Comparison of ENCODE assay signal across 8 cellular contexts in the genomic region with DNA sequence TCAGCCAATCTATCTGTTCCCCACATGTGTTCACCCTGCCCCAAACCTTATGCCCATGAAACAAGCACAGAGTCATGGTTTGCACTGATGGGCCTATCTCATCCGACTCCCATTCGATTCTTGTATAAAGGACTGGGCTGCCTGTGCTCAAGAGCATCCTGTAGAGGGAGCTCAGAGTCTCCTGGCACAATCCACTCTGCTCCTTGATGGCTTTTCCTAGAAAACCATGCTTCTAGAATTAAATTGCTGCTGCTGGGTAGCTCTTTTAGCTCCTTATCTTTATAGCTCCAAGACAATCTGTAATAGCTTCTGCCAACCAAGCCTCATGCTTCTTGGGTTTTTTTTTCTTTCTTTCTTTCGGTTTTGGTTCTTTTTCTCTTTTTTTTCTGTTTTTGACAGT. TPM values are rescaled to one million over a fixed set of nuclear protein-coding genes. Genes with fewer than 3 reads are reported as not detected.
A peak's percentile ranks its signal among the peaks of the same experiment; 100 is the strongest.
DNase-seq lines count a peak whose midpoint lies in the region; ATAC-seq, FAIRE-seq and TF ChIP-seq lines count a peak whose summit lies in the region.

No MANE protein-coding gene starts in this region.

- H3K27me3 ChIP-seq in RWPE2 (ENCODE audit: insufficient read depth, poor library complexity, severe bottlenecking), result no peaks in the 10 kb centered on the region
- no peaks in the 10 kb centered on the region for H3K27me3 ChIP-seq in CD4-positive, alpha-beta T cell (ENCODE audit: control insufficient read depth, insufficient read depth, low read length)

- H3K27ac Mint-ChIP-seq in CD4-positive, alpha-beta T cell, result no peak overlapping the region
- peak overlapping the region in 1 of 2 donors; percentile 60 for H3K27ac Mint-ChIP-seq in stimulated activated naive CD8-positive, alpha-beta T cell treated with anti-CD3 and anti-CD28 coated beads, Interleukin-15, amount 100 ng/mL, for 72 hours

- H3K9me3 ChIP-seq in RWPE2 (ENCODE audit: severe bottlenecking), result no peaks in the 10 kb centered on the region
- no peaks in the 10 kb centered on the region for H3K9me3 ChIP-seq in CD4-positive, alpha-beta T cell (ENCODE audit: control insufficient read depth, low read length)

- POLR2A ChIA-PET in CD4-positive, alpha-beta T cell (lab: Charles Lee), result no interaction called here

- DNase-seq in H4 (ENCODE audit: low spot score) (peak; percentile 10), RWPE2 (ENCODE audit: low spot score) (no peak), foreskin melanocyte (peak; percentile 28), retina (no peak)
- no peak for DNase-seq in CD4-positive, alpha-beta T cell
- DNase-seq in stimulated activated naive CD8-positive, alpha-beta T cell treated with anti-CD3 and anti-CD28 coated beads, Interleukin-15, amount 100 ng/mL, for 72 hours, result no peak

- H3K4me3 ChIP-seq in RWPE2 (ENCODE audit: severe bottlenecking), result no peak overlapping the region

- peaks cover 29% of the 10 kb centered on the region for H3K36me3 ChIP-seq in RWPE2 (ENCODE audit: low read depth)

- H3K27me3 Mint-ChIP-seq in CD4-positive, alpha-beta T cell, result no peaks in the 10 kb centered on the region
- H3K27me3 Mint-ChIP-seq in stimulated activated naive CD8-positive, alpha-beta T cell treated with anti-CD3 and anti-CD28 coated beads, Interleukin-15, amount 100 ng/mL, for 72 hours, result no peaks in the 10 kb centered on the region

- H3K36me3 Mint-ChIP-seq in CD4-positive, alpha-beta T cell (ENCODE audit: low read depth), result peaks cover 41% of the 10 kb centered on the region

- CTCF ChIA-PET in CD4-positive, alpha-beta T cell (lab: Charles Lee), result no interaction called here

- no peak overlapping the region for H3K4me3 Mint-ChIP-seq in CD4-positive, alpha-beta T cell
- H3K4me3 Mint-ChIP-seq in stimulated activated naive CD8-positive, alpha-beta T cell treated with anti-CD3 and anti-CD28 coated beads, Interleukin-15, amount 100 ng/mL, for 72 hours, result no peak overlapping the region

- intact Hi-C loops in CD4-positive, alpha-beta T cell (cut with DNase I, micrococcal nuclease), result no loop called here

- H3K4me1 Mint-ChIP-seq in CD4-positive, alpha-beta T cell (ENCODE audit: low read depth), result peaks cover 9% of the 10 kb centered on the region
- H3K4me1 Mint-ChIP-seq in stimulated activated naive CD8-positive, alpha-beta T cell treated with anti-CD3 and anti-CD28 coated beads, Interleukin-15, amount 100 ng/mL, for 72 hours, result peaks cover 16% of the 10 kb centered on the region

- peak; percentile 43 for TF ChIP-seq CTCF in RWPE2 (IDR thresholded peaks at IDR 0.05; ENCODE audit: poor library complexity, severe bottlenecking)
- no peak for TF ChIP-seq CTCF in CD4-positive, alpha-beta T cell (IDR thresholded peaks at IDR 0.05)

- no peak overlapping the region for H3K27ac ChIP-seq in RWPE2 (ENCODE audit: poor library complexity, severe bottlenecking)
- H3K27ac ChIP-seq in CD4-positive, alpha-beta T cell (ENCODE audit: low read depth, low read length), result no peak overlapping the region

- ATAC-seq in RWPE2 (ENCODE audit: low read depth), result no peak
- no peak for ATAC-seq in CD4-positive, alpha-beta T cell (ENCODE audit: poor library complexity)
- no peak for ATAC-seq in GM21619 (IDR thresholded peaks at IDR 0.05; ENCODE audit: unreplicated experiment)
- ATAC-seq in stimulated activated naive CD8-positive, alpha-beta T cell treated with anti-CD3 and anti-CD28 coated beads, Interleukin-15, amount 100 ng/mL, for 72 hours, result no peak

- FAIRE-seq in A204.1 (lab: Jason Lieb, UNC), result peak; percentile 27

- H3K9me3 Mint-ChIP-seq in CD4-positive, alpha-beta T cell, result no peaks in the 10 kb centered on the region
- no peaks in the 10 kb centered on the region for H3K9me3 Mint-ChIP-seq in stimulated activated naive CD8-positive, alpha-beta T cell treated with anti-CD3 and anti-CD28 coated beads, Interleukin-15, amount 100 ng/mL, for 72 hours

- peaks cover 14% of the 10 kb centered on the region for H3K4me1 ChIP-seq in RWPE2 (ENCODE audit: insufficient read depth, poor library complexity, severe bottlenecking)

RNA-seq across cellular contexts. Expression of gene ZNF19, which starts 9.7 kb away (rescaled TPM):
- 3.3 and 7.1 TPM in 2 replicates for total RNA-seq in H4 (2014; rRNA removed; shearing (Covaris generic))
- total RNA-seq in CD4-positive, alpha-beta T cell, result 1 to 10 TPM; 4.6 to 6.4 TPM

RNA-seq across cellular contexts. Expression of gene ZNF23, which starts 17.4 kb away (rescaled TPM):
- total RNA-seq in H4 (2014; rRNA removed; shearing (Covaris generic)), result 9.0 and 10.0 TPM in 2 replicates
- 1 to 10 TPM; 7.0 to 8.4 TPM for total RNA-seq in CD4-positive, alpha-beta T cell

RNA-seq across cellular contexts. Expression of gene TLE7, which starts 37.6 kb away (rescaled TPM):
- not detected in 2 replicates for total RNA-seq in H4 (2014; rRNA removed; shearing (Covaris generic))
- total RNA-seq in CD4-positive, alpha-beta T cell, result not detected

RNA-seq across cellular contexts. Expression of gene CHST4, which starts 46.8 kb away (rescaled TPM):
- total RNA-seq in H4 (2014; rRNA removed; shearing (Covaris generic)), result 0.19 and 0.66 TPM in 2 replicates
- not detected for total RNA-seq in CD4-positive, alpha-beta T cell

Comparison
In these comparisons a context has a peak if more than half of its experiments do, and no peak if none do; other contexts are left out.
1. DNase-seq: peak in H4 (single experiment) and foreskin melanocyte (single experiment); none in RWPE2 (single experiment), retina (single experiment), CD4-positive, alpha-beta T cell (0 of 10) and stimulated activated naive CD8-positive, alpha-beta T cell treated with anti-CD3 and anti-CD28 coated beads, Interleukin-15, amount 100 ng/mL, for 72 hours (0 of 2).